8 cellular contexts compared by ENCODE assay signal in genomic region chr3:25594007-25594502, GRCh38.
A peak's percentile ranks its signal among the peaks of the same experiment; 100 is the strongest.
DNase-seq lines count a peak whose midpoint lies in the region; ATAC-seq and TF ChIP-seq lines count a peak whose summit lies in the region.

No MANE protein-coding gene starts in this region.

- H3K4me1 ChIP-seq in Karpas-422 (ENCODE audit: low read length), result no peaks in the 10 kb centered on the region

- H3K4me2 ChIP-seq in Karpas-422 (ENCODE audit: low read depth, low read length, poor library complexity, severe bottlenecking), result no peak overlapping the region

- no peaks in the 10 kb centered on the region for H3K27me3 ChIP-seq in Karpas-422 (ENCODE audit: low read length)

- H4K20me1 ChIP-seq in Karpas-422 (ENCODE audit: insufficient read depth, low read depth, low read length), result 0 out of 2 replicates have a peak, but pooled peaks cover 3% of the 10 kb centered on the region

- H3K4me3 ChIP-seq in Karpas-422 (ENCODE audit: low read length) (no peak overlapping the region), retinal pigment epithelial cell (ENCODE audit: low read length) (no peak overlapping the region)

- no peak overlapping the region for H2AFZ ChIP-seq in Karpas-422 (ENCODE audit: low read length)

- H3K9me2 ChIP-seq in Karpas-422 (replicated peaks; ENCODE audit: insufficient read depth, low read length), result no peaks in the 10 kb centered on the region

- peak; percentile 44 for ATAC-seq in GM19467 (IDR thresholded peaks at IDR 0.05; ENCODE audit: unreplicated experiment)
- ATAC-seq in Right ventricle myocardium superior (ENCODE audit: poor library complexity), result peak; percentile 69

- TF ChIP-seq CTCF in VCaP (conservative IDR thresholded peaks at IDR 0.05) (peak; percentile 89), retinal pigment epithelial cell (conservative IDR thresholded peaks at IDR 0.05; ENCODE audit: low read depth, low read length) (peak; percentile 75)

- no peaks in the 10 kb centered on the region for H3K9me3 ChIP-seq in Karpas-422 (ENCODE audit: low read length)

- H3K9ac ChIP-seq in Karpas-422 (ENCODE audit: low read length), result no peak overlapping the region

- H3K27ac ChIP-seq in Karpas-422 (ENCODE audit: low read length) (no peak overlapping the region), VCaP (peak overlapping the region; percentile 80; the same call in 1 of the 2 replicates)

- peak; percentile 33 for DNase-seq in Daoy (ENCODE audit: low read depth)
- peak; percentile 83 for DNase-seq in Karpas-422
- DNase-seq in Right ventricle myocardium superior, result no peak
- peak; percentile 58 for DNase-seq in retinal pigment epithelial cell (ENCODE audit: low read depth)
- DNase-seq in mesenteric fat pad (ENCODE audit: low spot score), result no peak
- no peak for DNase-seq in activated CD4-positive, CD25-positive, alpha-beta regulatory T cell (lab: John Stamatoyannopoulos, UW)

- intact Hi-C loops in Right ventricle myocardium superior (cut with DNase I), result loop anchor here (5.0 to 10.0 kb wide), 5 partner anchors 79 to 819 kb away; partner anchors contain the start of gene RARB

- peaks cover 15% of the 10 kb centered on the region for H3K36me3 ChIP-seq in Karpas-422 (ENCODE audit: insufficient read depth, low read length)

- H3K79me2 ChIP-seq in Karpas-422 (ENCODE audit: low read length), result no peaks in the 10 kb centered on the region

Comparison
In these comparisons a context has a peak if more than half of its experiments do, and no peak if none do; other contexts are left out.
1. DNase-seq: peak in Daoy (single experiment), Karpas-422 (single experiment) and retinal pigment epithelial cell (single experiment); none in Right ventricle myocardium superior (single experiment), mesenteric fat pad (single experiment) and activated CD4-positive, CD25-positive, alpha-beta regulatory T cell (0 of 4).